8 cellular contexts compared by ENCODE assay signal in the genomic region with DNA sequence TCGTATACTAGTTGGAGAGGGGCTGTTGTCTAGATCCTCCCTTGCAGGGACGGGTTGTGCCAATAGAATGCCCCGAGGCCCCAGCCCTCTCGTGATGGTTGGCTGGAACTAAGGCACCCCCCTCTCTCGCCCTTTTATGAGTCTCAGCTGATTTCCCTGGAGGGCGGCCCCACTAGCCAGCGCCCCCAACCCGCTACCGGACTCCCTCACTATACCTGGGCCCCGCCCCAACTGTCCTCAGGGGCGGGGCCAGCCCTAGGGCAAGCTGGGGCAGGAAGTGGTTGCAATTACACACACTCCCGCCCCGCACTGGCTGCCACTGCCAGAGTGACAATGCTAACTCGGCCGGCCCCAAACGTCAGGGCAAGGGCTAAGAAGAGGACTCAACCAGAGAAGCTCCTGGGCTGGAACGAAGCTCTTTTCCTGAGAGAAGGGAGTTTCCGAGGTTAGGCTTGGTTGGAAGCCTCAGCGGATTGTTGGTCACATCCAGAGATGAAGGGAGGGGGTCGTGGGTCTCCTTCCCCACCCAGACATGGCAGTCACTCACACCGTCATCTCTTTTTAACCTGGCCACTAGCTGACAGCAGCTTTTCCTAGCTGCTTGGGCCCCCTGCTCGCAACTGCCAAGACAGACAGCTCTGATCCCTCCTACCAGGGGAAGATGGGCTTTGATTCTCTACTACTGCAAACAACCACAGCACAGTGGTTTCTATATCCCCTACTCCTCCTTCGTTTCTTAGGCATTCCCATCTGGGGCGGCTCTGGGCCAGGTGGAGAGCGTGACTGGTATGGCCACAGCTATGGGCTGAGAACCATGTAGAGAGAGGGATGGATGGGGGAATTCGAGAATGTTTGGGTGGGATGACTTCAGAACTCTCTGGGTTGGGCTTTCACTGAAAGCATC. TPM values are rescaled to one million over a fixed set of nuclear protein-coding genes. Genes with fewer than 3 reads are reported as not detected.
A peak's percentile ranks its signal among the peaks of the same experiment; 100 is the strongest.
DNase-seq lines count a peak whose midpoint lies in the region; ATAC-seq and TF ChIP-seq lines count a peak whose summit lies in the region.

No MANE protein-coding gene starts in this region.

- intact Hi-C loops in sciatic nerve (cut with DNase I) (no loop called here), testis (cut with DNase I; ENCODE audit: low total_unique reads) (no loop called here)

- TF ChIP-seq CTCF in cardiac muscle cell (IDR thresholded peaks at IDR 0.05; ENCODE audit: low read depth, low read length) (no peak), testis (IDR thresholded peaks at IDR 0.05) (no peak)

- H3K9me3 ChIP-seq in cardiac muscle cell (ENCODE audit: low read depth) (no peaks in the 10 kb centered on the region), testis (no peaks in the 10 kb centered on the region)

- 43% methylated on average over 13 to 17 of the region's 26 CpGs for WGBS in testis, 2 donors

- H3K4me3 ChIP-seq in cardiac muscle cell (peak overlapping the region; percentile 7), testis (no peak overlapping the region)

- ATAC-seq in HG03135 (IDR thresholded peaks at IDR 0.05; ENCODE audit: unreplicated experiment) (peak; percentile 86), sciatic nerve (peak; percentile 23)

- peak; percentile 64 for TF ChIP-seq POLR2A in GM19193 (IDR thresholded peaks at IDR 0.05; ENCODE audit: extremely low read depth, insufficient read depth, insufficient read length)
- TF ChIP-seq POLR2A in testis (IDR thresholded peaks at IDR 0.05) = no peak

- DNase-seq in COLO829 (ENCODE audit: low spot score) (peak; percentile 40), NCI-H69 (lab: John Stamatoyannopoulos, UW) (peak; percentile 84), cardiac muscle cell (ENCODE audit: low read depth in 1 of 2, low spot score in 1 of 2) (peak in 1 of 2 donors; percentile 75), sciatic nerve (ENCODE audit: low spot score) (peak; percentile 65), testis (no peak)
- DNase-seq in activated CD8-positive, alpha-beta memory T cell treated with anti-CD3 and anti-CD28 coated beads for 24 hours = peak; percentile 83

- H3K36me3 ChIP-seq in cardiac muscle cell (no peaks in the 10 kb centered on the region), testis (ENCODE audit: low read depth, missing control alignments) (no peaks in the 10 kb centered on the region)

- H3K27ac ChIP-seq in cardiac muscle cell = no peak overlapping the region
- H3K27ac ChIP-seq in testis = no peak overlapping the region

- H3K27me3 ChIP-seq in cardiac muscle cell = peaks cover 8% of the 10 kb centered on the region
- H3K27me3 ChIP-seq in testis = no peaks in the 10 kb centered on the region

- H3K4me1 ChIP-seq in cardiac muscle cell (ENCODE audit: low read depth) (no peaks in the 10 kb centered on the region), testis (no peaks in the 10 kb centered on the region)

RNA-seq across cellular contexts. Expression of a gene that starts 21.0 kb away (rescaled TPM):
- total RNA-seq in cardiac muscle cell = 3.9 and 10.7 TPM in 2 replicates
- 8.7 and 13.6 TPM in 2 replicates for polyA plus RNA-seq in cardiac muscle cell
- total RNA-seq in sciatic nerve = 25.1 TPM
- 10 to 100 TPM; 32.3 to 33.1 TPM for total RNA-seq in testis
- 27.7 TPM for polyA plus RNA-seq in testis (ENCODE audit: insufficient read depth, low read depth, low replicate concordance)

RNA-seq across cellular contexts. Expression of a gene that starts 55.5 kb away (rescaled TPM):
- total RNA-seq in cardiac muscle cell = 7.4 and 11.8 TPM in 2 replicates
- 4.7 and 7.8 TPM in 2 replicates for polyA plus RNA-seq in cardiac muscle cell
- 13.9 TPM for total RNA-seq in sciatic nerve
- 1 to 10 TPM; 4.5 to 4.8 TPM for total RNA-seq in testis
- 4.6 TPM for polyA plus RNA-seq in testis (ENCODE audit: insufficient read depth, low read depth, low replicate concordance)
